ENCODE assay signal across 8 cellular contexts in the genomic region with DNA sequence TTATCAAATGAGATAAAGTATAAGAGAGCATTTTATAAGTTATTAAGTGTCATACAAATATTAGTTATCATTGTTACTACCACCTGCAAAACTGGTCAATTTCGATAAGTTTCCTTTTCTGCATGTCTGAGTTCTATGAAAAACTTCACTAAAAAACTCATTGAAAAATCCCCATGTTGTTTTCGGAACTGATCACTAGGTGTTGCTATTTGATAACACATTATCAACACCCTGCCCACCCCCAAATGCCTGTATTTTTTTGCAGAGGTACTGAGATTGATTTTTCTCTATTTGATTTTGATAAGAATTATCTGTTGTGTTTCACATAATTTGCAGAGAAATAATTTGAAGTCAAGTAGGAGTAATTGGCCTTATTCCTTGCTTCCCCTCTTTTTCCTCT. TPM values are rescaled to one million over a fixed set of nuclear protein-coding genes. Genes with fewer than 3 reads are reported as not detected.
DNase-seq lines count a peak whose midpoint lies in the region; ATAC-seq and TF ChIP-seq lines count a peak whose summit lies in the region.

No MANE protein-coding gene starts in this region.

- H3K4me1 ChIP-seq in OCI-LY7 (ENCODE audit: insufficient read depth, low read length, poor library complexity, severe bottlenecking): no peaks in the 10 kb centered on the region

- no peak overlapping the region for H3K27ac ChIP-seq in OCI-LY7 (ENCODE audit: low read depth, low read length, poor library complexity, severe bottlenecking)

- DNase-seq in NCI-H146 (lab: John Stamatoyannopoulos, UW) (peak; percentile 5), NCI-H146 treated with DMSO at 0.1 percent for 48 hours (lab: John Stamatoyannopoulos, UW; ENCODE audit: unreplicated experiment) (no peak), OCI-LY7 (ENCODE audit: low spot score) (peak; percentile 20), fibroblast of peridontal ligament (ENCODE audit: extremely low read depth) (peak; percentile 65), superior temporal gyrus (ENCODE audit: extremely low spot score) (peak; percentile 79), activated gamma-delta T cell treated with Interleukin-2 at 50 U/mL for 16 hours (no peak), left colon (no peak)
- DNase-seq in stimulated activated CD4-positive, alpha-beta T cell treated with anti-CD3 and anti-CD28 coated beads, Interleukin-4, amount 100 ng/mL, for 1 hour: no peak

- POLR2A ChIA-PET in OCI-LY7 (lab: Charles Lee): no interaction called here

- ATAC-seq in left colon: no peak

- H3K4me2 ChIP-seq in OCI-LY7 (ENCODE audit: low read length): no peak overlapping the region

- no peaks in the 10 kb centered on the region for H3K9me3 ChIP-seq in OCI-LY7 (ENCODE audit: low read length)

- no peaks in the 10 kb centered on the region for H4K20me1 ChIP-seq in OCI-LY7 (ENCODE audit: insufficient read depth, low read length)

- intact Hi-C loops in OCI-LY7 (cut with micrococcal nuclease; ENCODE audit: unreplicated experiment) (loop anchor here (1.0 to 10.0 kb wide), 2 partner anchors 289 to 332 kb away; no protein-coding TSS in a partner anchor), left colon (cut with DNase I, micrococcal nuclease) (loop anchor here in 1 of 2 donors (5.0 kb wide), 1 partner anchor 290 kb away; no protein-coding TSS in a partner anchor)

- no peak overlapping the region for H3K4me3 ChIP-seq in OCI-LY7 (ENCODE audit: low read depth, low read length, poor library complexity, severe bottlenecking)

- H3K36me3 ChIP-seq in OCI-LY7 (ENCODE audit: insufficient read depth, low read length): no peaks in the 10 kb centered on the region

- H3K79me2 ChIP-seq in OCI-LY7 (ENCODE audit: insufficient read depth, low read depth, low read length): no peaks in the 10 kb centered on the region

- CTCF ChIA-PET in OCI-LY7 (lab: Charles Lee; ENCODE audit: unreplicated experiment): no interaction called here

- no peaks in the 10 kb centered on the region for H3K9me2 ChIP-seq in OCI-LY7 (ENCODE audit: insufficient read depth, low read length)

- TF ChIP-seq CTCF in OCI-LY7 (conservative IDR thresholded peaks at IDR 0.05; ENCODE audit: low read length): peak; percentile 79

- H2AFZ ChIP-seq in OCI-LY7 (ENCODE audit: low read length): no peak overlapping the region

- BruUV-seq in OCI-LY7 (replicated peaks; lab: Mats Ljungman, UMichigan): no TSS peak

RNA-seq across cellular contexts. Expression of a gene that starts 22.1 kb away (rescaled TPM):
- total RNA-seq in OCI-LY7 (2014; rRNA removed; shearing (Covaris generic)): 1.1 and 1.2 TPM in 2 replicates
- total RNA-seq in OCI-LY7 (2022): 0.48 and 0.89 TPM in 2 replicates
- 1 to 10 TPM; 1.6 to 4.2 TPM for total RNA-seq in left colon

RNA-seq across cellular contexts. Expression of a gene that starts 55.7 kb away (rescaled TPM):
- total RNA-seq in OCI-LY7 (2014; rRNA removed; shearing (Covaris generic)): not detected in 2 replicates
- total RNA-seq in OCI-LY7 (2022): not detected in 2 replicates
- total RNA-seq in left colon: 10 to 100 TPM; 17.8 to 19.1 TPM

Comparison
In these comparisons a context has a peak if more than half of its experiments do, and no peak if none do; other contexts are left out.
1. DNase-seq: peak in NCI-H146 (single experiment), OCI-LY7 (single experiment), fibroblast of peridontal ligament (single experiment) and superior temporal gyrus (single experiment); none in NCI-H146 treated with DMSO at 0.1 percent for 48 hours (single experiment), activated gamma-delta T cell treated with Interleukin-2 at 50 U/mL for 16 hours (single experiment), stimulated activated CD4-positive, alpha-beta T cell treated with anti-CD3 and anti-CD28 coated beads, Interleukin-4, amount 100 ng/mL, for 1 hour (single experiment) and left colon (0 of 2).
2. RNA of a gene that starts 55.7 kb away (total RNA-seq): 17.8 to 19.1 TPM in left colon; not detected in OCI-LY7; every median in the first group is over 10 times any median in the second.